ENCODE assay signal across 1 cellular context in genomic region chr2:7034313-7034712, GRCh38.
TF ChIP-seq lines count a peak whose summit lies in the region.

No MANE protein-coding gene starts in this region.

TF ChIP-seq in H1, 55 proteins besides CTCF, POLR2A, EP300 and RAD21 (continued from another document):
- TF ChIP-seq FOSL1 (IDR thresholded peaks at IDR 0.05; ENCODE audit: insufficient read depth, low read depth, low read length) (no peak), ATF3 (IDR thresholded peaks at IDR 0.05; ENCODE audit: insufficient read depth, low read depth, low read length) (no peak)
